ENCODE assay signal across 10 cellular contexts in genomic region chr6:149045404-149045803, GRCh38.
A peak's percentile ranks its signal among the peaks of the same experiment; 100 is the strongest.
DNase-seq lines count a peak whose midpoint lies in the region; ATAC-seq and TF ChIP-seq lines count a peak whose summit lies in the region.
"Had no signal": no experiment of that assay in that cellular context is flagged by ENCODE, and none has a peak within 500 bp of the region (broad histone marks: within the 10 kb centered on the region; RNA-seq: fewer than 3 reads in every experiment).

No MANE protein-coding gene starts in this region.

- peak; percentile 68 for DNase-seq in activated CD8-positive, alpha-beta memory T cell treated with anti-CD3 and anti-CD28 coated beads, Interleukin-2, amount 10 ng/mL, durations not matched to agents 7 days and 5 days
- DNase-seq in activated CD8-positive, alpha-beta memory T cell treated with anti-CD3 and anti-CD28 coated beads, Interleukin-2, amount 50 U/mL, for 4 hours, result no peak
- DNase-seq in SK-MEL-5 (ENCODE audit: low read depth, low spot score) (peak; percentile 19), CD14-positive monocyte (ENCODE audit: low spot score) (no peak), COLO668 (lab: John Stamatoyannopoulos, UW; ENCODE audit: unreplicated experiment) (no peak)
- DNase-seq in stimulated activated effector memory CD8-positive, alpha-beta T cell treated with anti-CD3 and anti-CD28 coated beads, Interleukin-12 subunit alpha, Interleukin-12 subunit beta, amount 100 ng/mL, for 72 hours (ENCODE audit: low spot score in 2 of 2), result no peak
- DNase-seq: heart right ventricle, sigmoid colon had no signal

- H3K4me3 Mint-ChIP-seq in activated CD8-positive, alpha-beta memory T cell treated with anti-CD3 and anti-CD28 coated beads, Interleukin-2, amount 10 ng/mL, durations not matched to agents 7 days and 5 days, result no peak overlapping the region
- H3K4me3 Mint-ChIP-seq in stimulated activated effector memory CD8-positive, alpha-beta T cell treated with anti-CD3 and anti-CD28 coated beads, Interleukin-12 subunit alpha, Interleukin-12 subunit beta, amount 100 ng/mL, for 72 hours, result peak overlapping the region; percentile 5
- H3K4me3 Mint-ChIP-seq in CD14-positive monocyte, result no peak overlapping the region

- H3K27me3 Mint-ChIP-seq in activated CD8-positive, alpha-beta memory T cell treated with anti-CD3 and anti-CD28 coated beads, Interleukin-2, amount 10 ng/mL, durations not matched to agents 7 days and 5 days, result no peaks in the 10 kb centered on the region
- peaks cover 0 to 2% (median 0%) of the 10 kb centered on the region in 3 donors for H3K27me3 Mint-ChIP-seq in CD14-positive monocyte (ENCODE audit: low read depth in 3 of 3)

- H3K9me3 Mint-ChIP-seq in activated CD8-positive, alpha-beta memory T cell treated with anti-CD3 and anti-CD28 coated beads, Interleukin-2, amount 10 ng/mL, durations not matched to agents 7 days and 5 days (ENCODE audit: low read depth), result no peaks in the 10 kb centered on the region
- peaks cover 3% of the 10 kb centered on the region for H3K9me3 Mint-ChIP-seq in stimulated activated effector memory CD8-positive, alpha-beta T cell treated with anti-CD3 and anti-CD28 coated beads, Interleukin-12 subunit alpha, Interleukin-12 subunit beta, amount 100 ng/mL, for 72 hours
- H3K9me3 Mint-ChIP-seq in CD14-positive monocyte, result no peaks in the 10 kb centered on the region

- peak; percentile 91 for ATAC-seq in activated CD8-positive, alpha-beta memory T cell treated with anti-CD3 and anti-CD28 coated beads, Interleukin-2, amount 10 ng/mL, durations not matched to agents 7 days and 5 days
- ATAC-seq in HG02678 (IDR thresholded peaks at IDR 0.05; ENCODE audit: unreplicated experiment) (peak; percentile 66), HG03045 (IDR thresholded peaks at IDR 0.05; ENCODE audit: unreplicated experiment) (no peak)
- ATAC-seq in stimulated activated effector memory CD8-positive, alpha-beta T cell treated with anti-CD3 and anti-CD28 coated beads, Interleukin-12 subunit alpha, Interleukin-12 subunit beta, amount 100 ng/mL, for 72 hours, result peak; percentile 99

- no peak for TF ChIP-seq CTCF in CD14-positive monocyte (IDR thresholded peaks at IDR 0.05)

- H3K27ac Mint-ChIP-seq in activated CD8-positive, alpha-beta memory T cell treated with anti-CD3 and anti-CD28 coated beads, Interleukin-2, amount 10 ng/mL, durations not matched to agents 7 days and 5 days, result peak overlapping the region; percentile 49
- H3K27ac Mint-ChIP-seq in stimulated activated effector memory CD8-positive, alpha-beta T cell treated with anti-CD3 and anti-CD28 coated beads, Interleukin-12 subunit alpha, Interleukin-12 subunit beta, amount 100 ng/mL, for 72 hours, result no peak overlapping the region
- H3K27ac Mint-ChIP-seq in CD14-positive monocyte, result no peak overlapping the region

- in situ Hi-C loops in SK-MEL-5 (cut with HindIII; ENCODE audit: low pct_unique_long_range_greater_than_20kb, low sequenced_read_pairs), result no loop called here

- peaks cover 59% of the 10 kb centered on the region for H3K4me1 Mint-ChIP-seq in activated CD8-positive, alpha-beta memory T cell treated with anti-CD3 and anti-CD28 coated beads, Interleukin-2, amount 10 ng/mL, durations not matched to agents 7 days and 5 days
- peaks cover 45% of the 10 kb centered on the region for H3K4me1 Mint-ChIP-seq in stimulated activated effector memory CD8-positive, alpha-beta T cell treated with anti-CD3 and anti-CD28 coated beads, Interleukin-12 subunit alpha, Interleukin-12 subunit beta, amount 100 ng/mL, for 72 hours
- peaks cover 7% of the 10 kb centered on the region for H3K4me1 Mint-ChIP-seq in CD14-positive monocyte

- H3K36me3 Mint-ChIP-seq in activated CD8-positive, alpha-beta memory T cell treated with anti-CD3 and anti-CD28 coated beads, Interleukin-2, amount 10 ng/mL, durations not matched to agents 7 days and 5 days, result peaks cover 1% of the 10 kb centered on the region
- H3K36me3 Mint-ChIP-seq in stimulated activated effector memory CD8-positive, alpha-beta T cell treated with anti-CD3 and anti-CD28 coated beads, Interleukin-12 subunit alpha, Interleukin-12 subunit beta, amount 100 ng/mL, for 72 hours, result no peaks in the 10 kb centered on the region
- no peaks in the 10 kb centered on the region for H3K36me3 Mint-ChIP-seq in CD14-positive monocyte

- CTCF ChIA-PET in activated CD8-positive, alpha-beta memory T cell treated with anti-CD3 and anti-CD28 coated beads, Interleukin-2, amount 10 ng/mL, durations not matched to agents 7 days and 5 days (lab: Charles Lee), result interaction anchor here (0.6 to 4.9 kb wide), 14 partner anchors 9 to 387 kb away, joined by 3 to 61 read pairs (median 9); no protein-coding TSS in a partner anchor

- intact Hi-C loops in CD14-positive monocyte (cut with micrococcal nuclease), result no loop called here

Comparison
In these comparisons a context has a peak if more than half of its experiments do, and no peak if none do; other contexts are left out.
1. DNase-seq: peak in activated CD8-positive, alpha-beta memory T cell treated with anti-CD3 and anti-CD28 coated beads, Interleukin-2, amount 10 ng/mL, durations not matched to agents 7 days and 5 days (single experiment) and SK-MEL-5 (single experiment); none in activated CD8-positive, alpha-beta memory T cell treated with anti-CD3 and anti-CD28 coated beads, Interleukin-2, amount 50 U/mL, for 4 hours (single experiment), stimulated activated effector memory CD8-positive, alpha-beta T cell treated with anti-CD3 and anti-CD28 coated beads, Interleukin-12 subunit alpha, Interleukin-12 subunit beta, amount 100 ng/mL, for 72 hours (0 of 2), CD14-positive monocyte (single experiment) and COLO668 (single experiment).